In genomic region chr3:155302891-155303290, GRCh38 we compare ENCODE assay signal across 22 cellular contexts. TPM values are rescaled to one million over a fixed set of nuclear protein-coding genes. Genes with fewer than 3 reads are reported as not detected.
DNase-seq lines count a peak whose midpoint lies in the region; FAIRE-seq and TF ChIP-seq lines count a peak whose summit lies in the region.
"Had no signal": no experiment of that assay in that cellular context is flagged by ENCODE, and none has a peak within 500 bp of the region (broad histone marks: within the 10 kb centered on the region; RNA-seq: fewer than 3 reads in every experiment).

No MANE protein-coding gene starts in this region.

- H3K9ac ChIP-seq in kidney (ENCODE audit: low read length in 2 of 2) (no peak overlapping the region), smooth muscle cell (ENCODE audit: low read depth) (no peak overlapping the region)

- H3K4me2 ChIP-seq in smooth muscle cell: no peak overlapping the region

- FAIRE-seq in kidney (lab: Jason Lieb, UNC): peak; percentile 38
- FAIRE-seq: D721Med, GM19239, H1 had no signal

- H3K27ac ChIP-seq in 22Rv1: peak overlapping the region; percentile 66
- H3K27ac ChIP-seq in VCaP: peak overlapping the region; percentile 64
- H3K27ac ChIP-seq in kidney (ENCODE audit: low read depth in 2 of 2, low read length in 2 of 2): peak overlapping the region in 1 of 2 donors; percentile 49
- H3K27ac ChIP-seq in smooth muscle cell (ENCODE audit: low read depth): no peak overlapping the region
- H3K27ac ChIP-seq: C4-2B, SK-N-MC had no signal

- intact Hi-C loops in kidney (cut with DNase I): no loop called here

- no peaks in the 10 kb centered on the region for H3K27me3 ChIP-seq in smooth muscle cell (ENCODE audit: low read depth)

- no peaks in the 10 kb centered on the region for H4K20me1 ChIP-seq in smooth muscle cell (ENCODE audit: low read depth)

- H2AFZ ChIP-seq in smooth muscle cell (ENCODE audit: low read depth): no peak overlapping the region

- H3K9me3 ChIP-seq in kidney (ENCODE audit: control insufficient read depth in 1 of 2, low read length in 2 of 2) (no peaks in the 10 kb centered on the region), smooth muscle cell (replicated peaks; ENCODE audit: low read depth) (no peaks in the 10 kb centered on the region)

- no peaks in the 10 kb centered on the region for H3K4me1 ChIP-seq in kidney (ENCODE audit: control insufficient read depth in 1 of 2, insufficient read depth in 1 of 2, low read depth in 1 of 2, low read length in 2 of 2)
- H3K4me1 ChIP-seq in smooth muscle cell (ENCODE audit: low read depth): no peaks in the 10 kb centered on the region

- TF ChIP-seq CTCF in 22Rv1 (IDR thresholded peaks at IDR 0.05): no peak
- no peak for TF ChIP-seq CTCF in LNCaP clone FGC (IDR thresholded peaks at IDR 0.05; ENCODE audit: control insufficient read depth, extremely low read depth, insufficient read depth)
- TF ChIP-seq CTCF in VCaP (conservative IDR thresholded peaks at IDR 0.05): no peak
- TF ChIP-seq CTCF in kidney (IDR thresholded peaks at IDR 0.05; ENCODE audit: borderline replicate concordance, extremely low read depth, insufficient read depth): no peak
- TF ChIP-seq CTCF in smooth muscle cell (IDR thresholded peaks at IDR 0.05; ENCODE audit: borderline replicate concordance, insufficient read depth, poor library complexity, severe bottlenecking): no peak

- in situ Hi-C loops in KBM-7 (cut with MboI; ENCODE audit: low pct_unique_long_range_greater_than_20kb, low sequenced_read_pairs): loop anchor here (25.0 kb wide), 2 partner anchors 341 to 541 kb away; no protein-coding TSS in a partner anchor

- WGBS in smooth muscle cell (ENCODE audit: low lambda C conversion rate): 93% methylated on average over 2 of the region's 2 CpGs

- no peak overlapping the region for H3K4me3 ChIP-seq in LNCaP clone FGC (ENCODE audit: low read depth, low read length)
- peak overlapping the region in 1 of 2 donors; percentile 43 for H3K4me3 ChIP-seq in kidney (ENCODE audit: low read length in 2 of 2)
- H3K4me3 ChIP-seq in smooth muscle cell: no peak overlapping the region
- H3K4me3 ChIP-seq: SK-N-MC had no signal

- H3K79me2 ChIP-seq in smooth muscle cell (ENCODE audit: low read depth): no peaks in the 10 kb centered on the region

- H3F3A ChIP-seq in smooth muscle cell (ENCODE audit: low read depth): no peaks in the 10 kb centered on the region

- H3K36me3 ChIP-seq in kidney (ENCODE audit: control insufficient read depth in 1 of 2, insufficient read depth in 2 of 2, low read length in 2 of 2) (no peaks in the 10 kb centered on the region), smooth muscle cell (ENCODE audit: low read depth) (no peaks in the 10 kb centered on the region)

- DNase-seq in LNCaP clone FGC (ENCODE audit: low read depth) (peak; percentile 53), kidney (no peak), DMS 273 (lab: John Stamatoyannopoulos, UW; ENCODE audit: unreplicated experiment) (no peak), smooth muscle cell (lab: John Stamatoyannopoulos, UW; ENCODE audit: unreplicated experiment) (no peak), KBM-7 (no peak), nucleus accumbens (lab: John Stamatoyannopoulos, UW) (no peak)
- DNase-seq: 8988T; CD8-positive, alpha-beta memory T cell; DMS79; MV-4-11; NCI-H1105 treated with DMSO at 0.1 percent for 48 hours; NCI-H2029 treated with DMSO at 0.1 percent for 48 hours; NCI-H2171; SHP77 had no signal

RNA-seq across cellular contexts. Expression of gene STRIT1, which starts 9.4 kb away (rescaled TPM):
- total RNA-seq in kidney: not detected
- 1.8 TPM for polyA plus RNA-seq in kidney (ENCODE audit: insufficient read depth, low read depth, low replicate concordance)
- not detected in 2 replicates for total RNA-seq in smooth muscle cell
- not detected in 2 replicates for polyA plus RNA-seq in smooth muscle cell
- total RNA-seq: CD8-positive, alpha-beta memory T cell; RPMI7951 had no signal
- polyA plus RNA-seq: CD8-positive, alpha-beta memory T cell had no signal
